In genomic region chr17:49195746-49196145, GRCh38 we compare ENCODE assay signal across 19 cellular contexts. TPM values are rescaled to one million over a fixed set of nuclear protein-coding genes. Genes with fewer than 3 reads are reported as not detected.
DNase-seq lines count a peak whose midpoint lies in the region; ATAC-seq and TF ChIP-seq lines count a peak whose summit lies in the region.
"Had no signal": no experiment of that assay in that cellular context is flagged by ENCODE, and none has a peak within 500 bp of the region (broad histone marks: within the 10 kb centered on the region; RNA-seq: fewer than 3 reads in every experiment).

No MANE protein-coding gene starts in this region.

- CTCF ChIA-PET in activated naive CD4-positive, alpha-beta T cell treated with anti-CD3 and anti-CD28 coated beads for 36 hours (lab: Charles Lee), result interaction anchor here (1.1 to 4.2 kb wide), 3 partner anchors 15 to 29 kb away, joined by 3 to 14 read pairs (median 4); no protein-coding TSS in a partner anchor

- no peaks in the 10 kb centered on the region for H3K27me3 Mint-ChIP-seq in activated naive CD4-positive, alpha-beta T cell treated with anti-CD3 and anti-CD28 coated beads for 36 hours (ENCODE audit: low read depth)
- H3K27me3 Mint-ChIP-seq in activated T-helper 17 cell treated with anti-CD3 and anti-CD28 coated beads, Interleukin-2, amount 50 U/mL, for 72 hours, result no peaks in the 10 kb centered on the region
- H3K27me3 Mint-ChIP-seq in progenitor cell of endocrine pancreas, result peaks cover 4% of the 10 kb centered on the region

- no peaks in the 10 kb centered on the region for H3K36me3 ChIP-seq in MM.1S (replicated peaks; ENCODE audit: insufficient read depth, low read length)

- H3K27ac Mint-ChIP-seq in activated naive CD4-positive, alpha-beta T cell treated with anti-CD3 and anti-CD28 coated beads for 36 hours, result peak overlapping the region; percentile 51
- peak overlapping the region; percentile 57 for H3K27ac Mint-ChIP-seq in activated T-helper 17 cell treated with anti-CD3 and anti-CD28 coated beads, Interleukin-2, amount 50 U/mL, for 72 hours
- no peak overlapping the region for H3K27ac Mint-ChIP-seq in stimulated activated effector memory CD8-positive, alpha-beta T cell treated with anti-CD3 and anti-CD28 coated beads, Interleukin-12 subunit alpha, Interleukin-12 subunit beta, amount 100 ng/mL, for 72 hours
- H3K27ac Mint-ChIP-seq in progenitor cell of endocrine pancreas, result no peak overlapping the region

- no peak overlapping the region for H3K9ac ChIP-seq in MM.1S (ENCODE audit: low read length)

- no peak for DNase-seq in activated naive CD4-positive, alpha-beta T cell treated with anti-CD3 and anti-CD28 coated beads for 36 hours
- no peak for DNase-seq in activated naive CD4-positive, alpha-beta T cell treated with Interleukin-2 at 50 U/mL for 16 hours
- DNase-seq in MM.1S, result peak; percentile 15
- DNase-seq in stimulated activated effector memory CD8-positive, alpha-beta T cell treated with anti-CD3 and anti-CD28 coated beads, Interleukin-12 subunit alpha, Interleukin-12 subunit beta, amount 100 ng/mL, for 72 hours (ENCODE audit: low spot score in 2 of 2), result no peak
- no peak for DNase-seq in progenitor cell of endocrine pancreas (ENCODE audit: low spot score, unreplicated experiment)
- no peak for DNase-seq in left colon
- no peak for DNase-seq in retina
- DNase-seq: DMS53; NCI-H1436; NCI-H2029; NCI-H2171; NCI-H446; NCI-H69; NK-92 treated with Interleukin-12 subunit alpha and Interleukin-12 subunit beta, amount 100 ng/mL, for 24 hours; RPMI8226; SIG-M5 had no signal

- H3K9me3 ChIP-seq in MM.1S (replicated peaks; ENCODE audit: insufficient read depth, low read length), result no peaks in the 10 kb centered on the region

- no peaks in the 10 kb centered on the region for H3K4me1 ChIP-seq in MM.1S (ENCODE audit: low read length)

- no peaks in the 10 kb centered on the region for H4K20me1 ChIP-seq in MM.1S (ENCODE audit: insufficient read depth, low read length)

- 0 out of 2 replicates have a peak overlapping the region, but pooled peaks have one; percentile 17 for H3K4me2 ChIP-seq in MM.1S (ENCODE audit: low read depth, low read length)

- TF ChIP-seq CTCF in MM.1S (IDR thresholded peaks at IDR 0.05; ENCODE audit: low read length) (no peak), progenitor cell of endocrine pancreas (IDR thresholded peaks at IDR 0.05; ENCODE audit: unreplicated experiment) (no peak)

- H3K9me2 ChIP-seq in MM.1S (replicated peaks; ENCODE audit: insufficient read depth, low read length), result no peaks in the 10 kb centered on the region

- no peaks in the 10 kb centered on the region for H3K36me3 Mint-ChIP-seq in activated naive CD4-positive, alpha-beta T cell treated with anti-CD3 and anti-CD28 coated beads for 36 hours (ENCODE audit: low read depth)
- peaks cover 17% of the 10 kb centered on the region for H3K36me3 Mint-ChIP-seq in activated T-helper 17 cell treated with anti-CD3 and anti-CD28 coated beads, Interleukin-2, amount 50 U/mL, for 72 hours (ENCODE audit: low read depth)
- peaks cover 25% of the 10 kb centered on the region for H3K36me3 Mint-ChIP-seq in stimulated activated effector memory CD8-positive, alpha-beta T cell treated with anti-CD3 and anti-CD28 coated beads, Interleukin-12 subunit alpha, Interleukin-12 subunit beta, amount 100 ng/mL, for 72 hours
- H3K36me3 Mint-ChIP-seq in progenitor cell of endocrine pancreas (ENCODE audit: insufficient read depth), result no peaks in the 10 kb centered on the region

- H3K4me1 Mint-ChIP-seq in activated naive CD4-positive, alpha-beta T cell treated with anti-CD3 and anti-CD28 coated beads for 36 hours (ENCODE audit: low read depth), result peaks cover 20% of the 10 kb centered on the region
- H3K4me1 Mint-ChIP-seq in activated T-helper 17 cell treated with anti-CD3 and anti-CD28 coated beads, Interleukin-2, amount 50 U/mL, for 72 hours, result peaks cover 28% of the 10 kb centered on the region
- peaks cover 37% of the 10 kb centered on the region for H3K4me1 Mint-ChIP-seq in stimulated activated effector memory CD8-positive, alpha-beta T cell treated with anti-CD3 and anti-CD28 coated beads, Interleukin-12 subunit alpha, Interleukin-12 subunit beta, amount 100 ng/mL, for 72 hours
- H3K4me1 Mint-ChIP-seq in progenitor cell of endocrine pancreas (ENCODE audit: low read depth), result peaks cover 1% of the 10 kb centered on the region

- no peak overlapping the region for H2AFZ ChIP-seq in MM.1S (ENCODE audit: low read length)

- no peak overlapping the region for H3K4me3 Mint-ChIP-seq in activated naive CD4-positive, alpha-beta T cell treated with anti-CD3 and anti-CD28 coated beads for 36 hours
- H3K4me3 Mint-ChIP-seq in activated T-helper 17 cell treated with anti-CD3 and anti-CD28 coated beads, Interleukin-2, amount 50 U/mL, for 72 hours, result peak overlapping the region; percentile 49
- H3K4me3 Mint-ChIP-seq in stimulated activated effector memory CD8-positive, alpha-beta T cell treated with anti-CD3 and anti-CD28 coated beads, Interleukin-12 subunit alpha, Interleukin-12 subunit beta, amount 100 ng/mL, for 72 hours, result peak overlapping the region; percentile 27
- no peak overlapping the region for H3K4me3 Mint-ChIP-seq in progenitor cell of endocrine pancreas (ENCODE audit: low read depth)
- H3K4me3 Mint-ChIP-seq: CD14-positive monocyte had no signal

- no peaks in the 10 kb centered on the region for H3K9me3 Mint-ChIP-seq in activated naive CD4-positive, alpha-beta T cell treated with anti-CD3 and anti-CD28 coated beads for 36 hours
- H3K9me3 Mint-ChIP-seq in activated T-helper 17 cell treated with anti-CD3 and anti-CD28 coated beads, Interleukin-2, amount 50 U/mL, for 72 hours, result no peaks in the 10 kb centered on the region
- no peaks in the 10 kb centered on the region for H3K9me3 Mint-ChIP-seq in stimulated activated effector memory CD8-positive, alpha-beta T cell treated with anti-CD3 and anti-CD28 coated beads, Interleukin-12 subunit alpha, Interleukin-12 subunit beta, amount 100 ng/mL, for 72 hours
- no peaks in the 10 kb centered on the region for H3K9me3 Mint-ChIP-seq in progenitor cell of endocrine pancreas (ENCODE audit: low read depth)

- ATAC-seq in activated T-helper 17 cell treated with anti-CD3 and anti-CD28 coated beads, Interleukin-2, amount 50 U/mL, for 72 hours (replicated peaks), result no peak
- no peak for ATAC-seq in stimulated activated effector memory CD8-positive, alpha-beta T cell treated with anti-CD3 and anti-CD28 coated beads, Interleukin-12 subunit alpha, Interleukin-12 subunit beta, amount 100 ng/mL, for 72 hours
- ATAC-seq in left colon, result no peak
- ATAC-seq: K562 had no signal

- no peak overlapping the region for H3K27ac ChIP-seq in MM.1S (ENCODE audit: low read length)

- no peaks in the 10 kb centered on the region for H3K79me2 ChIP-seq in MM.1S (ENCODE audit: low read length)

- H3F3A ChIP-seq in MM.1S (ENCODE audit: insufficient read depth, low read length), result peaks cover 19% of the 10 kb centered on the region

- intact Hi-C loops in activated naive CD4-positive, alpha-beta T cell treated with anti-CD3 and anti-CD28 coated beads for 36 hours (cut with micrococcal nuclease), result loop anchor here (10.0 kb wide), 2 partner anchors 771 to 1091 kb away; partner anchors contain the start of genes CBX1 and SNX11
- intact Hi-C loops in left colon (cut with DNase I, micrococcal nuclease), result no loop called here

- no peaks in the 10 kb centered on the region; the same call in 1 of the 2 replicates for H3K27me3 ChIP-seq in MM.1S (replicated peaks; ENCODE audit: insufficient read depth, low read length)

- H3K4me3 ChIP-seq in MM.1S (ENCODE audit: low read length), result no peak overlapping the region
- H3K4me3 ChIP-seq: K562 had no signal

RNA-seq across cellular contexts. Expression of gene GNGT2, which starts 14.6 kb away (rescaled TPM):
- total RNA-seq in activated naive CD4-positive, alpha-beta T cell treated with anti-CD3 and anti-CD28 coated beads for 36 hours, result 10 to 100 TPM; 40.3 to 41.3 TPM
- total RNA-seq in activated T-helper 17 cell treated with anti-CD3 and anti-CD28 coated beads, Interleukin-2, amount 50 U/mL, for 72 hours, result 10 to 100 TPM; 23.1 to 27.0 TPM
- not detected in 2 replicates for total RNA-seq in progenitor cell of endocrine pancreas
- total RNA-seq in left colon, result 1 to 10 TPM; 1.3 to 1.4 TPM
- total RNA-seq: K562 had no signal

RNA-seq across cellular contexts. Expression of gene ABI3, which starts 14.8 kb away (rescaled TPM):
- total RNA-seq in activated naive CD4-positive, alpha-beta T cell treated with anti-CD3 and anti-CD28 coated beads for 36 hours, result 10 to 100 TPM; 18.7 to 18.9 TPM
- 10 to 100 TPM; 23.5 to 36.1 TPM for total RNA-seq in activated T-helper 17 cell treated with anti-CD3 and anti-CD28 coated beads, Interleukin-2, amount 50 U/mL, for 72 hours
- total RNA-seq in progenitor cell of endocrine pancreas (not detected in 2 replicates), left colon (1 to 10 TPM; 3.4 to 7.6 TPM)
- total RNA-seq: K562 had no signal

RNA-seq across cellular contexts. Expression of gene PHOSPHO1, which starts 34.8 kb away (rescaled TPM):
- total RNA-seq in activated naive CD4-positive, alpha-beta T cell treated with anti-CD3 and anti-CD28 coated beads for 36 hours, result not detected
- not detected for total RNA-seq in activated T-helper 17 cell treated with anti-CD3 and anti-CD28 coated beads, Interleukin-2, amount 50 U/mL, for 72 hours
- total RNA-seq in progenitor cell of endocrine pancreas (not detected in 2 replicates), left colon (not detected)

Comparison
In these comparisons a context has a peak if more than half of its experiments do, and no peak if none do; other contexts are left out.
1. H3K27ac Mint-ChIP-seq: peak in activated naive CD4-positive, alpha-beta T cell treated with anti-CD3 and anti-CD28 coated beads for 36 hours (single experiment) and activated T-helper 17 cell treated with anti-CD3 and anti-CD28 coated beads, Interleukin-2, amount 50 U/mL, for 72 hours (single experiment); none in stimulated activated effector memory CD8-positive, alpha-beta T cell treated with anti-CD3 and anti-CD28 coated beads, Interleukin-12 subunit alpha, Interleukin-12 subunit beta, amount 100 ng/mL, for 72 hours (single experiment) and progenitor cell of endocrine pancreas (single experiment).
2. H3K4me3 Mint-ChIP-seq: peak in activated T-helper 17 cell treated with anti-CD3 and anti-CD28 coated beads, Interleukin-2, amount 50 U/mL, for 72 hours (single experiment) and stimulated activated effector memory CD8-positive, alpha-beta T cell treated with anti-CD3 and anti-CD28 coated beads, Interleukin-12 subunit alpha, Interleukin-12 subunit beta, amount 100 ng/mL, for 72 hours (single experiment); none in activated naive CD4-positive, alpha-beta T cell treated with anti-CD3 and anti-CD28 coated beads for 36 hours (single experiment) and progenitor cell of endocrine pancreas (single experiment).
3. RNA of gene GNGT2, which starts 14.6 kb away (total RNA-seq): 40.3 to 41.3 TPM in activated naive CD4-positive, alpha-beta T cell treated with anti-CD3 and anti-CD28 coated beads for 36 hours and 23.1 to 27.0 TPM in activated T-helper 17 cell treated with anti-CD3 and anti-CD28 coated beads, Interleukin-2, amount 50 U/mL, for 72 hours; 1.3 to 1.4 TPM in left colon and not detected in progenitor cell of endocrine pancreas; every median in the first group is over 10 times any median in the second.